ENCODE assay signal across 1 cellular context in the genomic region with DNA sequence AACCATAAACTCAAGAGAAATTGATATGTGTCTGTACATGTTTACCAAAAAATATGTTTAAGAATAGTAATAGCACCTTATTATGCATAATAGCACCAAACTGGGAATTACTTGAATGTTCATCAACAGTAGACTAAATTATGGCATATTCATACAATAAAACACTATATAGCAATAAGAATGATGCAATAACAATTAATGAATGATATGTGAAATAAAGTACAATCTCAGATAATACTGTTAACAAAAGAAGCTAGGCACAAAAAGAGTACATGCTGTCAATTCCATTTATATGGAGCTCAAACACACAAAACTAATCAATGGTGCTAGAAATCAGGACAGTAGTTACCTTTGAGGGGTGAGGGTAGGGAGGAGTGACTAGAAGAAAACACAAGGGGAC.
A peak's percentile ranks its signal among the peaks of the same experiment; 100 is the strongest.
TF ChIP-seq lines count a peak whose summit lies in the region.

No MANE protein-coding gene starts in this region.

TF ChIP-seq in K562, 482 proteins besides CTCF, POLR2A, EP300 and RAD21 (continued from another document):
- no peak for TF ChIP-seq CEBPG (CRISPR knock-in tag; IDR thresholded peaks at IDR 0.05)
- peak in 1 of 2 experiments; percentile 71; a peak in 2 of 4 replicates for TF ChIP-seq CEBPG (tag; conservative IDR thresholded peaks at IDR 0.05 in 1 of 2, IDR thresholded peaks at IDR 0.05 in 1 of 2)
